9 cellular contexts compared by ENCODE assay signal in genomic region chr6:53792973-53793317, GRCh38. TPM values are rescaled to one million over a fixed set of nuclear protein-coding genes. Genes with fewer than 3 reads are reported as not detected.
DNase-seq lines count a peak whose midpoint lies in the region; ATAC-seq and TF ChIP-seq lines count a peak whose summit lies in the region.
"Had no signal": no experiment of that assay in that cellular context is flagged by ENCODE, and none has a peak within 500 bp of the region (broad histone marks: within the 10 kb centered on the region; RNA-seq: fewer than 3 reads in every experiment).

No MANE protein-coding gene starts in this region.

- 43% methylated on average over 3 of the region's 3 CpGs for whole genome bisulfite sequencing in suprapubic skin

- H3K36me3 Mint-ChIP-seq in activated T-cell treated with anti-CD3 and anti-CD28 coated beads, Interleukin-2, amount 50 U/mL, for 72 hours (ENCODE audit: insufficient read depth in 2 of 2) = peaks cover 3 to 9% of the 10 kb centered on the region in 2 donors
- peaks cover 2% of the 10 kb centered on the region for H3K36me3 Mint-ChIP-seq in activated naive CD8-positive, alpha-beta T cell treated with anti-CD3 and anti-CD28 coated beads, Interleukin-2, amount 50 U/mL, for 24 hours (ENCODE audit: low read depth)

- ATAC-seq in activated T-cell treated with anti-CD3 and anti-CD28 coated beads, Interleukin-2, amount 50 U/mL, for 72 hours (replicated peaks in 1 of 2) = no peak
- no peak for ATAC-seq in activated naive CD8-positive, alpha-beta T cell treated with anti-CD3 and anti-CD28 coated beads, Interleukin-2, amount 50 U/mL, for 24 hours

- H3K27me3 ChIP-seq in kidney epithelial cell (ENCODE audit: control insufficient read depth, insufficient read depth, low read length) (no peaks in the 10 kb centered on the region), suprapubic skin (no peaks in the 10 kb centered on the region)

- no peak overlapping the region for H3K27ac Mint-ChIP-seq in activated T-cell treated with anti-CD3 and anti-CD28 coated beads, Interleukin-2, amount 50 U/mL, for 72 hours
- H3K27ac Mint-ChIP-seq in activated naive CD8-positive, alpha-beta T cell treated with anti-CD3 and anti-CD28 coated beads, Interleukin-2, amount 50 U/mL, for 24 hours = no peak overlapping the region

- no peaks in the 10 kb centered on the region for H3K9me3 ChIP-seq in suprapubic skin

- H3K9me3 Mint-ChIP-seq in activated T-cell treated with anti-CD3 and anti-CD28 coated beads, Interleukin-2, amount 50 U/mL, for 72 hours = peaks cover 0 to 2% of the 10 kb centered on the region in 2 donors
- peaks cover 11% of the 10 kb centered on the region for H3K9me3 Mint-ChIP-seq in activated naive CD8-positive, alpha-beta T cell treated with anti-CD3 and anti-CD28 coated beads, Interleukin-2, amount 50 U/mL, for 24 hours

- TF ChIP-seq POLR2A in suprapubic skin (IDR thresholded peaks at IDR 0.05) = no peak

- TF ChIP-seq EP300 in suprapubic skin (IDR thresholded peaks at IDR 0.05) = no peak

- peaks cover 42% of the 10 kb centered on the region for H3K4me1 ChIP-seq in suprapubic skin

- H3K4me3 Mint-ChIP-seq in activated T-cell treated with anti-CD3 and anti-CD28 coated beads, Interleukin-2, amount 50 U/mL, for 72 hours = peak overlapping the region; percentile 97 to 98
- peak overlapping the region; percentile 88 for H3K4me3 Mint-ChIP-seq in activated naive CD8-positive, alpha-beta T cell treated with anti-CD3 and anti-CD28 coated beads, Interleukin-2, amount 50 U/mL, for 24 hours

- DNase-seq in activated T-cell treated with anti-CD3 and anti-CD28 coated beads, Interleukin-2, amount 50 U/mL, for 72 hours = no peak
- DNase-seq in activated T-cell treated with anti-CD3 and anti-CD28 coated beads, Interleukin-2, amount 50 U/mL, for 48 hours = no peak
- DNase-seq in activated naive CD8-positive, alpha-beta T cell treated with anti-CD3 and anti-CD28 coated beads, Interleukin-2, amount 50 U/mL, for 24 hours = no peak
- no peak for DNase-seq in kidney epithelial cell (ENCODE audit: low read depth)
- no peak for DNase-seq in suprapubic skin (ENCODE audit: low spot score in 2 of 2)
- DNase-seq in stimulated activated CD4-positive, alpha-beta T cell treated with anti-CD3 and anti-CD28 coated beads, Interleukin-4, amount 100 ng/mL, for 1 hour = no peak
- no peak for DNase-seq in NCI-H774 (lab: John Stamatoyannopoulos, UW)
- no peak for DNase-seq in D341Med (ENCODE audit: low spot score)
- DNase-seq: effector CD8-positive, alpha-beta T cell had no signal

- peak overlapping the region; percentile 78 for H3K4me3 ChIP-seq in kidney epithelial cell (ENCODE audit: low read depth, low read length)
- H3K4me3 ChIP-seq in suprapubic skin = peak overlapping the region; percentile 84

- peak overlapping the region; percentile 82 for H3K27ac ChIP-seq in suprapubic skin

- H3K27me3 Mint-ChIP-seq in activated T-cell treated with anti-CD3 and anti-CD28 coated beads, Interleukin-2, amount 50 U/mL, for 72 hours (ENCODE audit: low read depth) = peaks cover 45% of the 10 kb centered on the region
- H3K27me3 Mint-ChIP-seq in activated naive CD8-positive, alpha-beta T cell treated with anti-CD3 and anti-CD28 coated beads, Interleukin-2, amount 50 U/mL, for 24 hours = peaks cover 22% of the 10 kb centered on the region

- peaks cover 28% of the 10 kb centered on the region for H3K4me1 Mint-ChIP-seq in activated T-cell treated with anti-CD3 and anti-CD28 coated beads, Interleukin-2, amount 50 U/mL, for 72 hours (ENCODE audit: low read depth)
- H3K4me1 Mint-ChIP-seq in activated naive CD8-positive, alpha-beta T cell treated with anti-CD3 and anti-CD28 coated beads, Interleukin-2, amount 50 U/mL, for 24 hours = peaks cover 31% of the 10 kb centered on the region

- no peaks in the 10 kb centered on the region for H3K36me3 ChIP-seq in kidney epithelial cell (ENCODE audit: control insufficient read depth, insufficient read depth, low read length)
- H3K36me3 ChIP-seq in suprapubic skin = no peaks in the 10 kb centered on the region

- TF ChIP-seq CTCF in kidney epithelial cell (IDR thresholded peaks at IDR 0.05; ENCODE audit: insufficient read depth, low read length, poor library complexity, severe bottlenecking) (no peak), suprapubic skin (IDR thresholded peaks at IDR 0.05) (no peak)

RNA-seq across cellular contexts. Expression of gene LRRC1, which starts 1.9 kb away (rescaled TPM):
- total RNA-seq in activated T-cell treated with anti-CD3 and anti-CD28 coated beads, Interleukin-2, amount 50 U/mL, for 72 hours = 1 to 10 TPM; 3.6 to 4.4 TPM
- total RNA-seq in kidney epithelial cell = 8.0 and 11.7 TPM in 2 replicates
- 10 to 100 TPM; 34.6 to 80.9 (median 42.4) TPM for total RNA-seq in suprapubic skin
